Comparison of ENCODE assay signal across 8 cellular contexts in the genomic region with DNA sequence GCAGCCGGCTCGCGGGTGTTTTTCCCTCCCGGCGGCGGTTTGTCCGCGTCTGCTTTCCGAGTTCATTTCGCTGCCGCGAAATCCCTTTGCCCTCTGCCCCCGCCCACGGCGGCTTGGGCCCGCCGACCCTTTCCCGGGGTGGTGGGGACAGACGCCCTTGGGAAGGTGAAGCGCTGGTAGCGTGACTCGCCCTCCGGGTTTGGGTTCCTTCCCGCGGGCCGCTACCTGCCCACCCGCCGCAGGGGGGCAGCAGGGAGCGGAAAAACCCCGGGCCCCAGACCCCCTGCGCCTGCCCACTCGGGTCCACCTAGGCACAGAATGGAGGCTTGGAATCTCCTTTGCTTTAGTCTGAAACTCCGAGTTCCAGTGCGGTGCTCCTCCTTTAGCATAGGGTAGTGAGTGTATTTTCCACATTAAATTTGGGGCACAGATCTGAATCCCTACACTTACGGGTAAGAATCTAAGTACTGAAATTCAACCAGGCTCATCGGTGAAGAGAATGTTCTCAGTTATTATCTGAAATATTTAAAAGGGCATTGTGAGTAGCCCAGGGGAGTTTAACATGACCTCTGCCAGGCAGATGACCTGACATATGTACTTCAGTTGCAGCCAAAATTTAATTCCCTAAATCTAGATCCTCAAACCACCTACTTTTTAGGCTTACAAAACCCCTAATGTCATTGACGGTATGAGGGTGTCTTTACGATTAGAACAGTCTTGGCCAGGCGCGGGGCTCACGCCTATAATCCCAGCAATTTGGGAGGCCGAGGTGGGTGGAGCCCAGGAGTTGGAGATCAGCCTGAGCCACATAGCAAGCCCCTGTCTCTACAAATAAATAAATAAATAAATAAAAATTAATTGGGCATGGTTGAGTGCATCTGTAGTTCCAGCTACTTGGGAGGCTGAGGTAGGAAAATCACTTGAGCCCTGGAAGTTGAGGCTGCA. TPM values are rescaled to one million over a fixed set of nuclear protein-coding genes. Genes with fewer than 3 reads are reported as not detected.
DNase-seq lines count a peak whose midpoint lies in the region; ATAC-seq and TF ChIP-seq lines count a peak whose summit lies in the region.

No MANE protein-coding gene starts in this region.

- H3K9me3 Mint-ChIP-seq in mesothelial cell of epicardium = no peaks in the 10 kb centered on the region

- CTCF ChIA-PET in A673 (lab: Charles Lee) = no interaction called here

- peak overlapping the region; percentile 82 for H3K27ac ChIP-seq in A673 (ENCODE audit: low read depth, low read length, poor library complexity, severe bottlenecking)

- H3K36me3 ChIP-seq in A673 (ENCODE audit: insufficient read depth, low read length, poor library complexity, severe bottlenecking) = peaks cover 50% of the 10 kb centered on the region

- H3K9me3 ChIP-seq in A673 (ENCODE audit: low read depth, low read length, poor library complexity, severe bottlenecking) = no peaks in the 10 kb centered on the region

- peaks cover 31% of the 10 kb centered on the region for H3K36me3 Mint-ChIP-seq in mesothelial cell of epicardium

- peak overlapping the region; percentile 89 for H3K27ac Mint-ChIP-seq in mesothelial cell of epicardium

- peaks cover 13% of the 10 kb centered on the region for H3K4me1 Mint-ChIP-seq in mesothelial cell of epicardium

- POLR2A ChIA-PET in A673 (lab: Charles Lee; ENCODE audit: low non-redundant PET) = no interaction called here

- peak overlapping the region; percentile 64 for H3K4me3 ChIP-seq in A673 (ENCODE audit: low read depth, low read length, poor library complexity, severe bottlenecking)

- TF ChIP-seq CTCF in A673 (conservative IDR thresholded peaks at IDR 0.05; ENCODE audit: low read depth, low read length) (peak; percentile 89), mesothelial cell of epicardium (IDR thresholded peaks at IDR 0.05; ENCODE audit: unreplicated experiment) (peak; percentile 77)

- TSS peak; percentile 64 for BruUV-seq in A673 (replicated peaks; lab: Mats Ljungman, UMichigan)

- ATAC-seq in GM18508 (IDR thresholded peaks at IDR 0.05; ENCODE audit: insufficient read depth, unreplicated experiment) (peak; percentile 27), HG03045 (IDR thresholded peaks at IDR 0.05; ENCODE audit: unreplicated experiment) (peak; percentile 43)

- DNase-seq in A673 (ENCODE audit: low spot score) = peak; percentile 78
- DNase-seq in NCI-H460 (ENCODE audit: extremely low read depth, low read depth) = peak; percentile 49
- peak; percentile 58 to 61 for DNase-seq in activated CD4-positive, alpha-beta T cell treated with anti-CD3 and anti-CD28 coated beads, Interleukin-2, amount 50 U/mL, for 24 hours (ENCODE audit: low read depth in 1 of 2, low spot score in 1 of 2)
- peak; percentile 51 for DNase-seq in effector CD4-positive, alpha-beta T cell
- DNase-seq in mesothelial cell of epicardium (ENCODE audit: low spot score in 2 of 2, unreplicated experiment in 2 of 2) = peak; percentile 51 to 80
- DNase-seq in stimulated activated CD8-positive, alpha-beta memory T cell treated with anti-CD3 and anti-CD28 coated beads, Interleukin-2, amount 100 ng/mL, for 48 hours (ENCODE audit: low read depth in 2 of 2) = peak; percentile 62 to 67

- no peaks in the 10 kb centered on the region for H3K27me3 ChIP-seq in A673 (replicated peaks; ENCODE audit: insufficient read depth, low read depth, low read length, poor library complexity)

- H3K27me3 Mint-ChIP-seq in mesothelial cell of epicardium (ENCODE audit: low read depth) = no peaks in the 10 kb centered on the region

- peak overlapping the region; percentile 79 for H3K4me3 Mint-ChIP-seq in mesothelial cell of epicardium

- peaks cover 17% of the 10 kb centered on the region for H3K4me1 ChIP-seq in A673 (ENCODE audit: insufficient read depth, low read length, poor library complexity, severe bottlenecking)

- intact Hi-C loops in A673 (cut with micrococcal nuclease; ENCODE audit: unreplicated experiment) = loop anchor here (5.0 kb wide), 1 partner anchor 300 kb away; a partner anchor contains a TSS

RNA-seq across cellular contexts. Expression of a gene that starts 1.0 kb away (rescaled TPM):
- total RNA-seq in A673 (2021) (776 and 780 TPM in 2 replicates), mesothelial cell of epicardium (381 to 412 TPM (median 390 TPM) in 3 replicates)
- total RNA-seq in NCI-H460 (2014; rRNA removed; shearing (Covaris generic)) = 769 and 858 TPM in 2 replicates
- 1,103 and 1,477 TPM in 2 replicates for polyA plus RNA-seq in NCI-H460 (2014; cell fraction: nucleus; rRNA removed)

RNA-seq across cellular contexts. Expression of a gene that starts 13.9 kb away (rescaled TPM):
- total RNA-seq in A673 (2021) (445 and 498 TPM in 2 replicates), mesothelial cell of epicardium (114 to 125 TPM (median 124 TPM) in 3 replicates)
- total RNA-seq in NCI-H460 (2014; rRNA removed; shearing (Covaris generic)) = 447 and 459 TPM in 2 replicates
- 461 and 592 TPM in 2 replicates for polyA plus RNA-seq in NCI-H460 (2014; cell fraction: nucleus; rRNA removed)

RNA-seq across cellular contexts. Expression of a gene that starts 46.6 kb away (rescaled TPM):
- total RNA-seq in A673 (2021) = 82.0 and 84.9 TPM in 2 replicates
- 66.5 and 67.8 TPM in 2 replicates for total RNA-seq in NCI-H460 (2014; rRNA removed; shearing (Covaris generic))
- polyA plus RNA-seq in NCI-H460 (2014; cell fraction: nucleus; rRNA removed) = 53.5 and 101 TPM in 2 replicates
- 67.0 to 74.3 TPM (median 72.9 TPM) in 3 replicates for total RNA-seq in mesothelial cell of epicardium

Comparison
In these comparisons a context has a peak if more than half of its experiments do, and no peak if none do; other contexts are left out.
1. Peak in every context shown above with its lines: DNase-seq, ATAC-seq, H3K4me3 ChIP-seq and H3K27ac ChIP-seq.